9 cellular contexts compared by ENCODE assay signal in the genomic region with DNA sequence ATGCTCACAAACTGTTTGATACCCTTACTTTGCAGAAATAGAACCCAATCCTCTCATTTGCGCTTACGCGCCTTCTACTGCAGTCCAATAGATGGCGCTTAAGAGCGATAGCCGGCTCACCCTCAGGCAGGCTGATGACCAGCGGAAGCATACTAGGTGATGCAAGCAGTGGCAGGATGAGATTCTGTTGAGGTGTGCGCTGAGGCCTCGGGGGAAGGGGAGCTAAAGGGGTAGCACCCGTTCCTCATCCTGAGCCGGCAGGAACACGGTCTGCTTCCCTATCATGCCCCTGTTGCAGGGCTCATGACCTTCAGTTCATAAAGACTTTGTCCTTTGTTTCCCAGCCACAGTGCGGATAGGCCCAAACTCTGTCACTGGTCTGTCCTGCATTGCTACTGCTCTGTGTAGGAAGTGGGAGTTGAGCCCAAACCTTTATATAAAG.
DNase-seq lines count a peak whose midpoint lies in the region; ATAC-seq and TF ChIP-seq lines count a peak whose summit lies in the region.
"Had no signal": no experiment of that assay in that cellular context is flagged by ENCODE, and none has a peak within 500 bp of the region (broad histone marks: within the 10 kb centered on the region; RNA-seq: fewer than 3 reads in every experiment).

No MANE protein-coding gene starts in this region.

- no peak overlapping the region for H3K27ac ChIP-seq in ascending aorta
- H3K27ac ChIP-seq in caudate nucleus (ENCODE audit: low read depth, low read length): no peak overlapping the region

- H3K4me1 Mint-ChIP-seq in neural crest cell: peaks cover 14% of the 10 kb centered on the region
- H3K4me1 Mint-ChIP-seq: IgD-negative memory B cell had no signal

- no peaks in the 10 kb centered on the region for H3K9me3 ChIP-seq in ascending aorta

- no peaks in the 10 kb centered on the region for H3K27me3 ChIP-seq in ascending aorta

- no peaks in the 10 kb centered on the region for H3K36me3 ChIP-seq in ascending aorta

- H3K9me3 Mint-ChIP-seq in neural crest cell: peaks cover 7% of the 10 kb centered on the region

- intact Hi-C loops in ascending aorta (cut with DNase I): no loop called here

- H3K27me3 Mint-ChIP-seq in neural crest cell (ENCODE audit: low read depth): no peaks in the 10 kb centered on the region
- H3K27me3 Mint-ChIP-seq: IgD-negative memory B cell had no signal

- no peaks in the 10 kb centered on the region for H3K36me3 Mint-ChIP-seq in neural crest cell (ENCODE audit: low read depth)
- H3K36me3 Mint-ChIP-seq: IgD-negative memory B cell had no signal

- H3K27ac Mint-ChIP-seq in neural crest cell (ENCODE audit: unreplicated experiment): no peak overlapping the region
- H3K27ac Mint-ChIP-seq: IgD-negative memory B cell had no signal

- ATAC-seq in GM18868 (IDR thresholded peaks at IDR 0.05; ENCODE audit: unreplicated experiment) (peak; percentile 94), HG02981 (IDR thresholded peaks at IDR 0.05; ENCODE audit: unreplicated experiment) (peak; percentile 92)

- H3K4me3 Mint-ChIP-seq in neural crest cell: no peak overlapping the region
- H3K4me3 Mint-ChIP-seq: IgD-negative memory B cell had no signal

- peak; percentile 72 for TF ChIP-seq CTCF in neural crest cell (conservative IDR thresholded peaks at IDR 0.05)
- peak in 1 of 3 experiments; percentile 30 for TF ChIP-seq CTCF in ascending aorta (IDR thresholded peaks at IDR 0.05)

- H3K4me1 ChIP-seq in ascending aorta: no peaks in the 10 kb centered on the region

- no peak overlapping the region for H3K4me3 ChIP-seq in ascending aorta

- DNase-seq in amniotic epithelial cell (ENCODE audit: low read depth) (peak; percentile 52), neural crest cell (ENCODE audit: low read depth, low spot score) (peak; percentile 18), ascending aorta (ENCODE audit: low spot score in 2 of 2) (no peak), AG08396 (ENCODE audit: low spot score) (no peak), caudate nucleus (lab: John Stamatoyannopoulos, UW) (no peak)
- no peak for DNase-seq in central memory CD4-positive, alpha-beta T cell

Comparison
In these comparisons a context has a peak if more than half of its experiments do, and no peak if none do; other contexts are left out.
1. DNase-seq: peak in amniotic epithelial cell (single experiment) and neural crest cell (single experiment); none in ascending aorta (0 of 2), central memory CD4-positive, alpha-beta T cell (single experiment), AG08396 (single experiment) and caudate nucleus (0 of 61).